15 cellular contexts compared by ENCODE assay signal in genomic region chr17:46169913-46170312, GRCh38.
"Had no signal": no experiment of that assay in that cellular context is flagged by ENCODE, and none has a peak within 500 bp of the region (broad histone marks: within the 10 kb centered on the region; RNA-seq: fewer than 3 reads in every experiment).

No MANE protein-coding gene starts in this region.

- H3K27ac Mint-ChIP-seq: activated CD4-positive, alpha-beta T cell treated with anti-CD3 and anti-CD28 coated beads, Interleukin-2, amount 10 ng/mL, durations not matched to agents 7 days and 5 days; activated CD8-positive, alpha-beta memory T cell treated with anti-CD3 and anti-CD28 coated beads, Interleukin-2, amount 10 ng/mL, durations not matched to agents 7 days and 5 days had no signal

- DNase-seq: activated CD4-positive, alpha-beta T cell treated with anti-CD3 and anti-CD28 coated beads, Interleukin-2, amount 10 ng/mL, durations not matched to agents 7 days and 5 days; activated CD8-positive, alpha-beta memory T cell treated with anti-CD3 and anti-CD28 coated beads, Interleukin-2, amount 10 ng/mL, durations not matched to agents 7 days and 5 days; activated naive CD4-positive, alpha-beta T cell; adrenal gland; central memory CD4-positive, alpha-beta T cell; effector memory CD4-positive, alpha-beta T cell; kidney; left ventricle myocardium superior; mesendoderm; right cardiac atrium; spleen; stimulated activated CD4-positive, alpha-beta T cell treated with anti-CD3 and anti-CD28 coated beads, Interleukin-1b, Interleukin-23, amount 100 ng/mL, for 48 hours; stimulated activated naive CD4-positive, alpha-beta T cell had no signal

- H3K4me3 ChIP-seq: adrenal gland, gastroesophageal sphincter, spleen had no signal

- H3K9me3 ChIP-seq: adrenal gland, gastroesophageal sphincter, spleen had no signal

- H3K27me3 ChIP-seq: adrenal gland, gastroesophageal sphincter, spleen had no signal

- H3K27ac ChIP-seq: adrenal gland, epithelial cell of prostate, gastroesophageal sphincter, spleen had no signal

- H3K9me3 Mint-ChIP-seq: activated CD4-positive, alpha-beta T cell treated with anti-CD3 and anti-CD28 coated beads, Interleukin-2, amount 10 ng/mL, durations not matched to agents 7 days and 5 days had no signal

- ATAC-seq: activated CD8-positive, alpha-beta memory T cell treated with anti-CD3 and anti-CD28 coated beads, Interleukin-2, amount 10 ng/mL, durations not matched to agents 7 days and 5 days; gastroesophageal sphincter; right cardiac atrium had no signal

- H3K27me3 Mint-ChIP-seq: activated CD4-positive, alpha-beta T cell treated with anti-CD3 and anti-CD28 coated beads, Interleukin-2, amount 10 ng/mL, durations not matched to agents 7 days and 5 days; activated CD8-positive, alpha-beta memory T cell treated with anti-CD3 and anti-CD28 coated beads, Interleukin-2, amount 10 ng/mL, durations not matched to agents 7 days and 5 days had no signal

- H3K4me3 Mint-ChIP-seq: activated CD4-positive, alpha-beta T cell treated with anti-CD3 and anti-CD28 coated beads, Interleukin-2, amount 10 ng/mL, durations not matched to agents 7 days and 5 days; activated CD8-positive, alpha-beta memory T cell treated with anti-CD3 and anti-CD28 coated beads, Interleukin-2, amount 10 ng/mL, durations not matched to agents 7 days and 5 days had no signal
